ENCODE assay signal across 18 cellular contexts in the genomic region with DNA sequence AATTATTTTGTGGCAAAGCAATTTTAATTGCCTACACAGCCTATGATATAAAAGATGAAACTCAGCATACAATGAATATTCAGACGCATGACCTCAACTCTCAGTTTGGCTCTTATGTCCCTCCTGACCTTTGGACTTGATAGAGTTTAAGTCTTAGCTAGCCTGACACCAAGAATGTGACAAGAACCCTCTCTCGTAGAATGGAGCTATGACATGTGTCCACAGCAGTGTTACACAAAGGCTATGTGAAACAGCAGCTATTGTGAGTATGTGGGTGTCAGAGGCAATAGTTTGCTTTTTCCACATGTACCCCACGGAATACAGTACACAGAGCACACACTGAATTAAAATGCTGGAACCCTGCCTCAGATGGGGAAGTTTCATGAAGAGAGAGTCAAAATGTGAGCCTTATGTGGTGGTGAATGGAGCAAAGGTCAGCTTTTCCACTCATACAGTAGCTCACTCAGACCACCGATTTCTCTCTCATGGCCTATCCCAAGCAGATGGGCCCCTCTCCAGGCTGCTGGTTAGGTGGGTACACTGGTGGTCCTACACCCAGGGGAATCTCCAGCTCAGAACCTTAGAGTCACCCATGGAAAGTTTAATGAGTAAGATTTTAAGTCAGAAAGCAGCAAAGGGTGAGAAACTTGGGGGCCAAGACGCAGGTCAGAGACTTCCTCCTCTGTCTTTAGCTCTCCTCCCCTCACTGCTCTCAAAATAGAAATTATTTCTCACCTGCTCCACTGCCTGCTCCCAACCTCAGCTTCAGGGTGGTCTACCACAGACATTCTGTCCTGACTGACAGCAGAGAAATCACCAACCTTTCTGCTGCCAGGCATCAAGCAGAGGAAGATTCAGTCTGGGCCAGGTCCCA. TPM values are rescaled to one million over a fixed set of nuclear protein-coding genes. Genes with fewer than 3 reads are reported as not detected.
DNase-seq lines count a peak whose midpoint lies in the region; ATAC-seq lines count a peak whose summit lies in the region.
"Had no signal": no experiment of that assay in that cellular context is flagged by ENCODE, and none has a peak within 500 bp of the region (broad histone marks: within the 10 kb centered on the region; RNA-seq: fewer than 3 reads in every experiment).

No MANE protein-coding gene starts in this region.

- CTCF ChIA-PET in activated CD4-positive, alpha-beta T cell treated with anti-CD3 and anti-CD28 coated beads for 36 hours (lab: Charles Lee) = interaction anchor here (0.9 to 1.8 kb wide), 2 partner anchors 114 to 554 kb away, joined by 3 to 6 read pairs; no protein-coding TSS in a partner anchor

- ATAC-seq in activated CD4-positive, alpha-beta T cell treated with anti-CD3 and anti-CD28 coated beads for 36 hours = no peak
- peak; percentile 58 for ATAC-seq in GM19463 (IDR thresholded peaks at IDR 0.05; ENCODE audit: unreplicated experiment)
- peak; percentile 41 for ATAC-seq in stimulated activated effector memory CD8-positive, alpha-beta T cell treated with anti-CD3 and anti-CD28 coated beads, Interleukin-12 subunit alpha, Interleukin-12 subunit beta, amount 100 ng/mL, for 72 hours
- no peak for ATAC-seq in HG03442 (IDR thresholded peaks at IDR 0.05; ENCODE audit: unreplicated experiment)
- no peak for ATAC-seq in HG03139 (IDR thresholded peaks at IDR 0.05; ENCODE audit: unreplicated experiment)
- ATAC-seq: foreskin keratinocyte, left lung, pancreas had no signal

- H3K36me3 Mint-ChIP-seq in activated CD4-positive, alpha-beta T cell treated with anti-CD3 and anti-CD28 coated beads, Interleukin-2, amount 10 ng/mL, durations not matched to agents 24 days and 14 days (ENCODE audit: low read depth) = peaks cover 4% of the 10 kb centered on the region
- H3K36me3 Mint-ChIP-seq in activated CD4-positive, alpha-beta T cell treated with anti-CD3 and anti-CD28 coated beads for 36 hours (ENCODE audit: low read depth) = no peaks in the 10 kb centered on the region
- peaks cover 3% of the 10 kb centered on the region for H3K36me3 Mint-ChIP-seq in activated T-helper 2 cell treated with anti-CD3 and anti-CD28 coated beads, Interferon-gamma antibody, Interleukin-2, Interleukin-4, amounts not matched to agents 10 μg/mL and 5 μg/mL and 100 μg/mL, durations not matched to agents 14 hours and 24 hours and 36 hours (ENCODE audit: low read depth)
- H3K36me3 Mint-ChIP-seq in stimulated activated effector memory CD8-positive, alpha-beta T cell treated with anti-CD3 and anti-CD28 coated beads, Interleukin-12 subunit alpha, Interleukin-12 subunit beta, amount 100 ng/mL, for 72 hours = peaks cover 5% of the 10 kb centered on the region
- H3K36me3 Mint-ChIP-seq: activated CD4-positive, alpha-beta memory T cell treated with anti-CD3 and anti-CD28 coated beads for 36 hours had no signal

- H3K4me3 Mint-ChIP-seq in activated CD4-positive, alpha-beta T cell treated with anti-CD3 and anti-CD28 coated beads, Interleukin-2, amount 10 ng/mL, durations not matched to agents 24 days and 14 days = no peak overlapping the region
- no peak overlapping the region for H3K4me3 Mint-ChIP-seq in activated CD4-positive, alpha-beta T cell treated with anti-CD3 and anti-CD28 coated beads for 36 hours
- no peak overlapping the region for H3K4me3 Mint-ChIP-seq in activated T-helper 2 cell treated with anti-CD3 and anti-CD28 coated beads, Interferon-gamma antibody, Interleukin-2, Interleukin-4, amounts not matched to agents 10 μg/mL and 5 μg/mL and 100 μg/mL, durations not matched to agents 14 hours and 24 hours and 36 hours (ENCODE audit: low read depth)
- H3K4me3 Mint-ChIP-seq in stimulated activated effector memory CD8-positive, alpha-beta T cell treated with anti-CD3 and anti-CD28 coated beads, Interleukin-12 subunit alpha, Interleukin-12 subunit beta, amount 100 ng/mL, for 72 hours = peak overlapping the region; percentile 48
- H3K4me3 Mint-ChIP-seq: activated CD4-positive, alpha-beta memory T cell treated with anti-CD3 and anti-CD28 coated beads for 36 hours; HFFc6 had no signal

- H3K27ac Mint-ChIP-seq in activated CD4-positive, alpha-beta T cell treated with anti-CD3 and anti-CD28 coated beads, Interleukin-2, amount 10 ng/mL, durations not matched to agents 24 days and 14 days = no peak overlapping the region
- H3K27ac Mint-ChIP-seq in activated CD4-positive, alpha-beta T cell treated with anti-CD3 and anti-CD28 coated beads for 36 hours = no peak overlapping the region
- peak overlapping the region; percentile 67 for H3K27ac Mint-ChIP-seq in activated T-helper 2 cell treated with anti-CD3 and anti-CD28 coated beads, Interferon-gamma antibody, Interleukin-2, Interleukin-4, amounts not matched to agents 10 μg/mL and 5 μg/mL and 100 μg/mL, durations not matched to agents 14 hours and 24 hours and 36 hours
- H3K27ac Mint-ChIP-seq in stimulated activated effector memory CD8-positive, alpha-beta T cell treated with anti-CD3 and anti-CD28 coated beads, Interleukin-12 subunit alpha, Interleukin-12 subunit beta, amount 100 ng/mL, for 72 hours = peak overlapping the region; percentile 70
- H3K27ac Mint-ChIP-seq: activated CD4-positive, alpha-beta memory T cell treated with anti-CD3 and anti-CD28 coated beads for 36 hours; HFFc6 had no signal

- peaks cover 3% of the 10 kb centered on the region for H3K27me3 Mint-ChIP-seq in activated CD4-positive, alpha-beta T cell treated with anti-CD3 and anti-CD28 coated beads, Interleukin-2, amount 10 ng/mL, durations not matched to agents 24 days and 14 days
- peaks cover 2% of the 10 kb centered on the region for H3K27me3 Mint-ChIP-seq in activated CD4-positive, alpha-beta T cell treated with anti-CD3 and anti-CD28 coated beads for 36 hours
- H3K27me3 Mint-ChIP-seq in activated T-helper 2 cell treated with anti-CD3 and anti-CD28 coated beads, Interferon-gamma antibody, Interleukin-2, Interleukin-4, amounts not matched to agents 10 μg/mL and 5 μg/mL and 100 μg/mL, durations not matched to agents 14 hours and 24 hours and 36 hours (ENCODE audit: low read depth) = no peaks in the 10 kb centered on the region
- H3K27me3 Mint-ChIP-seq: activated CD4-positive, alpha-beta memory T cell treated with anti-CD3 and anti-CD28 coated beads for 36 hours had no signal

- no peaks in the 10 kb centered on the region for H3K9me3 Mint-ChIP-seq in activated CD4-positive, alpha-beta T cell treated with anti-CD3 and anti-CD28 coated beads, Interleukin-2, amount 10 ng/mL, durations not matched to agents 24 days and 14 days
- H3K9me3 Mint-ChIP-seq in activated CD4-positive, alpha-beta T cell treated with anti-CD3 and anti-CD28 coated beads for 36 hours (ENCODE audit: low read depth) = peaks cover 4% of the 10 kb centered on the region
- peaks cover 4% of the 10 kb centered on the region for H3K9me3 Mint-ChIP-seq in activated T-helper 2 cell treated with anti-CD3 and anti-CD28 coated beads, Interferon-gamma antibody, Interleukin-2, Interleukin-4, amounts not matched to agents 10 μg/mL and 5 μg/mL and 100 μg/mL, durations not matched to agents 14 hours and 24 hours and 36 hours
- H3K9me3 Mint-ChIP-seq in stimulated activated effector memory CD8-positive, alpha-beta T cell treated with anti-CD3 and anti-CD28 coated beads, Interleukin-12 subunit alpha, Interleukin-12 subunit beta, amount 100 ng/mL, for 72 hours = no peaks in the 10 kb centered on the region

- POLR2A ChIA-PET in activated CD4-positive, alpha-beta T cell treated with anti-CD3 and anti-CD28 coated beads for 36 hours (lab: Charles Lee) = no interaction called here

- peak; percentile 48 for DNase-seq in activated CD4-positive, alpha-beta T cell treated with anti-CD3 and anti-CD28 coated beads, Interleukin-2, amount 10 ng/mL, durations not matched to agents 24 days and 14 days
- no peak for DNase-seq in activated CD4-positive, alpha-beta T cell treated with anti-CD3 and anti-CD28 coated beads for 36 hours
- no peak for DNase-seq in activated T-helper 2 cell treated with anti-CD3 and anti-CD28 coated beads, Interferon-gamma antibody, Interleukin-2, Interleukin-4, amounts not matched to agents 10 μg/mL and 5 μg/mL and 100 μg/mL, durations not matched to agents 14 hours and 24 hours and 36 hours (ENCODE audit: low spot score)
- no peak for DNase-seq in stimulated activated effector memory CD8-positive, alpha-beta T cell treated with anti-CD3 and anti-CD28 coated beads, Interleukin-12 subunit alpha, Interleukin-12 subunit beta, amount 100 ng/mL, for 72 hours (ENCODE audit: low spot score in 2 of 2)
- no peak for DNase-seq in stimulated activated CD4-positive, alpha-beta T cell treated with anti-CD3 and anti-CD28 coated beads, Interleukin-2, amount 100 ng/mL, for 48 hours
- DNase-seq: activated CD4-positive, alpha-beta memory T cell treated with anti-CD3 and anti-CD28 coated beads for 36 hours; activated gamma-delta T cell treated with Interleukin-2 at 50 U/mL for 16 hours; cortex of kidney; foreskin keratinocyte; HFFc6; left lung; pancreas; stimulated activated CD4-positive, alpha-beta T cell treated with anti-CD3 and anti-CD28 coated beads, Interleukin-4, amount 100 ng/mL, for 4 hours had no signal

- peaks cover 32% of the 10 kb centered on the region for H3K4me1 Mint-ChIP-seq in activated CD4-positive, alpha-beta T cell treated with anti-CD3 and anti-CD28 coated beads, Interleukin-2, amount 10 ng/mL, durations not matched to agents 24 days and 14 days
- peaks cover 18% of the 10 kb centered on the region for H3K4me1 Mint-ChIP-seq in activated CD4-positive, alpha-beta T cell treated with anti-CD3 and anti-CD28 coated beads for 36 hours
- H3K4me1 Mint-ChIP-seq in activated T-helper 2 cell treated with anti-CD3 and anti-CD28 coated beads, Interferon-gamma antibody, Interleukin-2, Interleukin-4, amounts not matched to agents 10 μg/mL and 5 μg/mL and 100 μg/mL, durations not matched to agents 14 hours and 24 hours and 36 hours (ENCODE audit: low read depth) = peaks cover 45% of the 10 kb centered on the region
- H3K4me1 Mint-ChIP-seq in stimulated activated effector memory CD8-positive, alpha-beta T cell treated with anti-CD3 and anti-CD28 coated beads, Interleukin-12 subunit alpha, Interleukin-12 subunit beta, amount 100 ng/mL, for 72 hours = peaks cover 38% of the 10 kb centered on the region

- intact Hi-C loops in activated CD4-positive, alpha-beta T cell treated with anti-CD3 and anti-CD28 coated beads, Interleukin-2, amount 10 ng/mL, durations not matched to agents 24 days and 14 days (cut with micrococcal nuclease) = no loop called here
- intact Hi-C loops in activated CD4-positive, alpha-beta T cell treated with anti-CD3 and anti-CD28 coated beads for 36 hours (cut with DNase I, micrococcal nuclease) = no loop called here
- intact Hi-C loops in activated T-helper 2 cell treated with anti-CD3 and anti-CD28 coated beads, Interferon-gamma antibody, Interleukin-2, Interleukin-4, amounts not matched to agents 10 μg/mL and 5 μg/mL and 100 μg/mL, durations not matched to agents 14 hours and 24 hours and 36 hours (cut with micrococcal nuclease) = loop anchor here (2.0 kb wide), 2 partner anchors 17 to 33 kb away; no protein-coding TSS in a partner anchor

RNA-seq across cellular contexts. Expression of a gene that starts 10.1 kb away (rescaled TPM):
- total RNA-seq in activated CD4-positive, alpha-beta T cell treated with anti-CD3 and anti-CD28 coated beads, Interleukin-2, amount 10 ng/mL, durations not matched to agents 24 days and 14 days = 44.9 and 46.4 TPM in 2 replicates
- 1 to 10 TPM; 1.0 to 1.5 TPM for total RNA-seq in activated CD4-positive, alpha-beta T cell treated with anti-CD3 and anti-CD28 coated beads for 36 hours
- total RNA-seq in activated T-helper 2 cell treated with anti-CD3 and anti-CD28 coated beads, Interferon-gamma antibody, Interleukin-2, Interleukin-4, amounts not matched to agents 10 μg/mL and 5 μg/mL and 100 μg/mL, durations not matched to agents 14 hours and 24 hours and 36 hours = 208 and 211 TPM in 2 replicates
- total RNA-seq: A172, foreskin keratinocyte, HFFc6, ureter had no signal

RNA-seq across cellular contexts. Expression of a gene that starts 22.5 kb away (rescaled TPM):
- total RNA-seq in activated CD4-positive, alpha-beta T cell treated with anti-CD3 and anti-CD28 coated beads, Interleukin-2, amount 10 ng/mL, durations not matched to agents 24 days and 14 days = 14.6 and 15.9 TPM in 2 replicates
- under 1 TPM; 0.39 to 0.67 TPM for total RNA-seq in activated CD4-positive, alpha-beta T cell treated with anti-CD3 and anti-CD28 coated beads for 36 hours
- total RNA-seq in activated T-helper 2 cell treated with anti-CD3 and anti-CD28 coated beads, Interferon-gamma antibody, Interleukin-2, Interleukin-4, amounts not matched to agents 10 μg/mL and 5 μg/mL and 100 μg/mL, durations not matched to agents 14 hours and 24 hours and 36 hours = 75.2 and 76.2 TPM in 2 replicates
- total RNA-seq: A172, foreskin keratinocyte, HFFc6, ureter had no signal

Comparison
In these comparisons a context has a peak if more than half of its experiments do, and no peak if none do; other contexts are left out.
1. RNA of a gene that starts 10.1 kb away (total RNA-seq): 208 to 211 TPM in activated T-helper 2 cell treated with anti-CD3 and anti-CD28 coated beads, Interferon-gamma antibody, Interleukin-2, Interleukin-4, amounts not matched to agents 10 μg/mL and 5 μg/mL and 100 μg/mL, durations not matched to agents 14 hours and 24 hours and 36 hours and 44.9 to 46.4 TPM in activated CD4-positive, alpha-beta T cell treated with anti-CD3 and anti-CD28 coated beads, Interleukin-2, amount 10 ng/mL, durations not matched to agents 24 days and 14 days; 1.0 to 1.5 TPM in activated CD4-positive, alpha-beta T cell treated with anti-CD3 and anti-CD28 coated beads for 36 hours; every median in the first group is over 10 times any median in the second.
2. H3K27ac Mint-ChIP-seq: peak in activated T-helper 2 cell treated with anti-CD3 and anti-CD28 coated beads, Interferon-gamma antibody, Interleukin-2, Interleukin-4, amounts not matched to agents 10 μg/mL and 5 μg/mL and 100 μg/mL, durations not matched to agents 14 hours and 24 hours and 36 hours (single experiment) and stimulated activated effector memory CD8-positive, alpha-beta T cell treated with anti-CD3 and anti-CD28 coated beads, Interleukin-12 subunit alpha, Interleukin-12 subunit beta, amount 100 ng/mL, for 72 hours (single experiment); none in activated CD4-positive, alpha-beta T cell treated with anti-CD3 and anti-CD28 coated beads, Interleukin-2, amount 10 ng/mL, durations not matched to agents 24 days and 14 days (single experiment) and activated CD4-positive, alpha-beta T cell treated with anti-CD3 and anti-CD28 coated beads for 36 hours (single experiment).
3. ATAC-seq: peak in GM19463 (single experiment) and stimulated activated effector memory CD8-positive, alpha-beta T cell treated with anti-CD3 and anti-CD28 coated beads, Interleukin-12 subunit alpha, Interleukin-12 subunit beta, amount 100 ng/mL, for 72 hours (single experiment); none in activated CD4-positive, alpha-beta T cell treated with anti-CD3 and anti-CD28 coated beads for 36 hours (single experiment), HG03442 (single experiment) and HG03139 (single experiment).